ENCODE assay signal across 17 cellular contexts in the genomic region with DNA sequence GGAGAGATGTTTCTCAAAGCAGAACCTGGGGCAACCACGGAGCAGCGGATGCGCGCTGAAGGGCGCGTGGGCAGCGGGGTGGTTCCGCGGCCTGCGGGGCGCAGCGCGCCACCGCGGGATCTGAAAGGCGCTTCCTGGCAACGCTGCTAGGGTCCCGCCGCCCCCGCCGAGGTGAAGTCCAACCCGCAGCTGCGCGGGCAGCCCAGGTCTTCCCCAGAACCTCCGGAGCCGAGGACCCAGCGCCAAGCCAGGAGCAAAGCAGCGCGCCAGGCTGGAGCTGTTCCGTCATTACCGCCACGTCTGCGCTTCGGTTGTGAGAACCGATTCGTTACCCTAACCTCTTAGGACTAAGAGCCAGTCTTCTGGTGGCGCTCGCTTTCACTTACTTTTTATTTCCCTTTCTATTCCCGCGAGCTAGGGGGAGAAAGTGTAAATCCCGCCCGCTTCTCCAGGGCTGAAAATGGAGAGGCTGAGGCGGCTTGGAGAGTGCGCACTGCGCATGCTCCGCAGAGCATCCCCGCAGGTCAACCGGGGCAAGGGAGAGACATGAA. TPM values are rescaled to one million over a fixed set of nuclear protein-coding genes. Genes with fewer than 3 reads are reported as not detected.
A peak's percentile ranks its signal among the peaks of the same experiment; 100 is the strongest.
DNase-seq lines count a peak whose midpoint lies in the region; ATAC-seq and TF ChIP-seq lines count a peak whose summit lies in the region.
"Had no signal": no experiment of that assay in that cellular context is flagged by ENCODE, and none has a peak within 500 bp of the region (broad histone marks: within the 10 kb centered on the region; RNA-seq: fewer than 3 reads in every experiment).

No MANE protein-coding gene starts in this region.

- POLR2A ChIA-PET in WTC11 (lab: Charles Lee): interaction anchor here (0.6 kb wide), 1 partner anchor 306 kb away, joined by 3 read pairs; no protein-coding TSS in a partner anchor

- H3K36me3 Mint-ChIP-seq in WTC11: no peaks in the 10 kb centered on the region
- H3K36me3 Mint-ChIP-seq: activated naive CD4-positive, alpha-beta T cell treated with anti-CD3 and anti-CD28 coated beads, Interleukin-2, amount 10 ng/mL, durations not matched to agents 7 days and 5 days; memory B cell had no signal

- CTCF ChIA-PET in WTC11 (lab: Charles Lee): interaction anchor here (0.6 to 1.3 kb wide), 7 partner anchors 14 to 1082 kb away, joined by 3 to 12 read pairs (median 3); no protein-coding TSS in a partner anchor

- peaks cover 45% of the 10 kb centered on the region for H3K27me3 ChIP-seq in H7 (ENCODE audit: control insufficient read depth, insufficient read depth, low read length)

- DNase-seq in H7 (peak; percentile 88), WTC11 (ENCODE audit: low spot score) (peak; percentile 75), putamen (ENCODE audit: low spot score) (peak; percentile 50), NCI-H446 treated with DMSO at 0.1 percent for 48 hours (lab: John Stamatoyannopoulos, UW) (no peak), UCSD-AML1 (lab: John Stamatoyannopoulos, UW; ENCODE audit: unreplicated experiment) (no peak)
- DNase-seq in activated CD8-positive, alpha-beta memory T cell treated with anti-CD3 and anti-CD28 coated beads for 24 hours: no peak
- DNase-seq: activated CD8-positive, alpha-beta T cell treated with anti-CD3 and anti-CD28 coated beads for 36 hours; activated naive CD4-positive, alpha-beta T cell treated with anti-CD3 and anti-CD28 coated beads, Interleukin-2, amount 10 ng/mL, durations not matched to agents 7 days and 5 days; foreskin melanocyte; GOT3; NCI-H2029; right cardiac atrium; T-helper 17 cell had no signal

- no peak overlapping the region for H3K27ac Mint-ChIP-seq in WTC11
- H3K27ac Mint-ChIP-seq: activated CD8-positive, alpha-beta T cell treated with anti-CD3 and anti-CD28 coated beads for 36 hours; activated naive CD4-positive, alpha-beta T cell treated with anti-CD3 and anti-CD28 coated beads, Interleukin-2, amount 10 ng/mL, durations not matched to agents 7 days and 5 days; memory B cell; T-helper 17 cell had no signal

- no peaks in the 10 kb centered on the region for H3K9me3 Mint-ChIP-seq in WTC11
- H3K9me3 Mint-ChIP-seq: activated CD8-positive, alpha-beta T cell treated with anti-CD3 and anti-CD28 coated beads for 36 hours had no signal

- no peak for TF ChIP-seq CTCF in WTC11 (IDR thresholded peaks at IDR 0.05)

- no peaks in the 10 kb centered on the region for H3K36me3 ChIP-seq in H7 (replicated peaks; ENCODE audit: control insufficient read depth, insufficient read depth, low read length)

- peak overlapping the region; percentile 77 for H3K4me3 Mint-ChIP-seq in WTC11
- H3K4me3 Mint-ChIP-seq: activated CD8-positive, alpha-beta T cell treated with anti-CD3 and anti-CD28 coated beads for 36 hours; activated naive CD4-positive, alpha-beta T cell treated with anti-CD3 and anti-CD28 coated beads, Interleukin-2, amount 10 ng/mL, durations not matched to agents 7 days and 5 days; memory B cell; T-helper 17 cell had no signal

- H3K27me3 Mint-ChIP-seq in WTC11 (ENCODE audit: low read depth): peaks cover 60% of the 10 kb centered on the region

- H3K4me3 ChIP-seq in H7 (ENCODE audit: insufficient read depth, low read depth, low read length) (peak overlapping the region; percentile 41), iPS-11a (ENCODE audit: low read depth, low read length) (peak overlapping the region; percentile 68)

- peaks cover 7% of the 10 kb centered on the region for H3K4me1 Mint-ChIP-seq in WTC11
- H3K4me1 Mint-ChIP-seq: activated naive CD4-positive, alpha-beta T cell treated with anti-CD3 and anti-CD28 coated beads, Interleukin-2, amount 10 ng/mL, durations not matched to agents 7 days and 5 days; memory B cell; T-helper 17 cell had no signal

- peak; percentile 64 for ATAC-seq in WTC11
- no peak for ATAC-seq in HG03095 (IDR thresholded peaks at IDR 0.05; ENCODE audit: unreplicated experiment)
- ATAC-seq: activated CD8-positive, alpha-beta T cell treated with anti-CD3 and anti-CD28 coated beads for 36 hours; right cardiac atrium; T-helper 17 cell had no signal

TF ChIP-seq in WTC11, 78 proteins besides CTCF, POLR2A, EP300 and RAD21 (continues in another document):
- TF ChIP-seq, protein P1, sequence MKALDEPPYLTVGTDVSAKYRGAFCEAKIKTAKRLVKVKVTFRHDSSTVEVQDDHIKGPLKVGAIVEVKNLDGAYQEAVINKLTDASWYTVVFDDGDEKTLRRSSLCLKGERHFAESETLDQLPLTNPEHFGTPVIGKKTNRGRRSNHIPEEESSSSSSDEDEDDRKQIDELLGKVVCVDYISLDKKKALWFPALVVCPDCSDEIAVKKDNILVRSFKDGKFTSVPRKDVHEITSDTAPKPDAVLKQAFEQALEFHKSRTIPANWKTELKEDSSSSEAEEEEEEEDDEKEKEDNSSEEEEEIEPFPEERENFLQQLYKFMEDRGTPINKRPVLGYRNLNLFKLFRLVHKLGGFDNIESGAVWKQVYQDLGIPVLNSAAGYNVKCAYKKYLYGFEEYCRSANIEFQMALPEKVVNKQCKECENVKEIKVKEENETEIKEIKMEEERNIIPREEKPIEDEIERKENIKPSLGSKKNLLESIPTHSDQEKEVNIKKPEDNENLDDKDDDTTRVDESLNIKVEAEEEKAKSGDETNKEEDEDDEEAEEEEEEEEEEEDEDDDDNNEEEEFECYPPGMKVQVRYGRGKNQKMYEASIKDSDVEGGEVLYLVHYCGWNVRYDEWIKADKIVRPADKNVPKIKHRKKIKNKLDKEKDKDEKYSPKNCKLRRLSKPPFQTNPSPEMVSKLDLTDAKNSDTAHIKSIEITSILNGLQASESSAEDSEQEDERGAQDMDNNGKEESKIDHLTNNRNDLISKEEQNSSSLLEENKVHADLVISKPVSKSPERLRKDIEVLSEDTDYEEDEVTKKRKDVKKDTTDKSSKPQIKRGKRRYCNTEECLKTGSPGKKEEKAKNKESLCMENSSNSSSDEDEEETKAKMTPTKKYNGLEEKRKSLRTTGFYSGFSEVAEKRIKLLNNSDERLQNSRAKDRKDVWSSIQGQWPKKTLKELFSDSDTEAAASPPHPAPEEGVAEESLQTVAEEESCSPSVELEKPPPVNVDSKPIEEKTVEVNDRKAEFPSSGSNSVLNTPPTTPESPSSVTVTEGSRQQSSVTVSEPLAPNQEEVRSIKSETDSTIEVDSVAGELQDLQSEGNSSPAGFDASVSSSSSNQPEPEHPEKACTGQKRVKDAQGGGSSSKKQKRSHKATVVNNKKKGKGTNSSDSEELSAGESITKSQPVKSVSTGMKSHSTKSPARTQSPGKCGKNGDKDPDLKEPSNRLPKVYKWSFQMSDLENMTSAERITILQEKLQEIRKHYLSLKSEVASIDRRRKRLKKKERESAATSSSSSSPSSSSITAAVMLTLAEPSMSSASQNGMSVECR (CRISPR knock-in tag; IDR thresholded peaks at IDR 0.05; ENCODE audit: borderline replicate concordance): 0 out of 2 replicates have a peak, but pooled peaks have one; percentile 26
- TF ChIP-seq FOXP1 (CRISPR knock-in tag; IDR thresholded peaks at IDR 0.05; ENCODE audit: borderline replicate concordance) (0 out of 2 replicates have a peak, but pooled peaks have one; percentile 17), IRF2 (CRISPR knock-in tag; IDR thresholded peaks at IDR 0.05; ENCODE audit: borderline replicate concordance, low read depth) (no peak), TEAD4 (CRISPR knock-in tag; IDR thresholded peaks at IDR 0.05) (no peak), HMGA2 (CRISPR knock-in tag; IDR thresholded peaks at IDR 0.05) (no peak), ZNF671 (CRISPR knock-in tag; IDR thresholded peaks at IDR 0.05) (no peak), SOX15 (CRISPR knock-in tag; IDR thresholded peaks at IDR 0.05) (no peak), KAT7 (CRISPR knock-in tag; IDR thresholded peaks at IDR 0.05; ENCODE audit: borderline replicate concordance) (no peak), ZNF232 (CRISPR knock-in tag; IDR thresholded peaks at IDR 0.05) (no peak)
- TF ChIP-seq, protein P2, sequence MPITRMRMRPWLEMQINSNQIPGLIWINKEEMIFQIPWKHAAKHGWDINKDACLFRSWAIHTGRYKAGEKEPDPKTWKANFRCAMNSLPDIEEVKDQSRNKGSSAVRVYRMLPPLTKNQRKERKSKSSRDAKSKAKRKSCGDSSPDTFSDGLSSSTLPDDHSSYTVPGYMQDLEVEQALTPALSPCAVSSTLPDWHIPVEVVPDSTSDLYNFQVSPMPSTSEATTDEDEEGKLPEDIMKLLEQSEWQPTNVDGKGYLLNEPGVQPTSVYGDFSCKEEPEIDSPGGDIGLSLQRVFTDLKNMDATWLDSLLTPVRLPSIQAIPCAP (CRISPR knock-in tag; IDR thresholded peaks at IDR 0.05): no peak
- TF ChIP-seq, protein P3, sequence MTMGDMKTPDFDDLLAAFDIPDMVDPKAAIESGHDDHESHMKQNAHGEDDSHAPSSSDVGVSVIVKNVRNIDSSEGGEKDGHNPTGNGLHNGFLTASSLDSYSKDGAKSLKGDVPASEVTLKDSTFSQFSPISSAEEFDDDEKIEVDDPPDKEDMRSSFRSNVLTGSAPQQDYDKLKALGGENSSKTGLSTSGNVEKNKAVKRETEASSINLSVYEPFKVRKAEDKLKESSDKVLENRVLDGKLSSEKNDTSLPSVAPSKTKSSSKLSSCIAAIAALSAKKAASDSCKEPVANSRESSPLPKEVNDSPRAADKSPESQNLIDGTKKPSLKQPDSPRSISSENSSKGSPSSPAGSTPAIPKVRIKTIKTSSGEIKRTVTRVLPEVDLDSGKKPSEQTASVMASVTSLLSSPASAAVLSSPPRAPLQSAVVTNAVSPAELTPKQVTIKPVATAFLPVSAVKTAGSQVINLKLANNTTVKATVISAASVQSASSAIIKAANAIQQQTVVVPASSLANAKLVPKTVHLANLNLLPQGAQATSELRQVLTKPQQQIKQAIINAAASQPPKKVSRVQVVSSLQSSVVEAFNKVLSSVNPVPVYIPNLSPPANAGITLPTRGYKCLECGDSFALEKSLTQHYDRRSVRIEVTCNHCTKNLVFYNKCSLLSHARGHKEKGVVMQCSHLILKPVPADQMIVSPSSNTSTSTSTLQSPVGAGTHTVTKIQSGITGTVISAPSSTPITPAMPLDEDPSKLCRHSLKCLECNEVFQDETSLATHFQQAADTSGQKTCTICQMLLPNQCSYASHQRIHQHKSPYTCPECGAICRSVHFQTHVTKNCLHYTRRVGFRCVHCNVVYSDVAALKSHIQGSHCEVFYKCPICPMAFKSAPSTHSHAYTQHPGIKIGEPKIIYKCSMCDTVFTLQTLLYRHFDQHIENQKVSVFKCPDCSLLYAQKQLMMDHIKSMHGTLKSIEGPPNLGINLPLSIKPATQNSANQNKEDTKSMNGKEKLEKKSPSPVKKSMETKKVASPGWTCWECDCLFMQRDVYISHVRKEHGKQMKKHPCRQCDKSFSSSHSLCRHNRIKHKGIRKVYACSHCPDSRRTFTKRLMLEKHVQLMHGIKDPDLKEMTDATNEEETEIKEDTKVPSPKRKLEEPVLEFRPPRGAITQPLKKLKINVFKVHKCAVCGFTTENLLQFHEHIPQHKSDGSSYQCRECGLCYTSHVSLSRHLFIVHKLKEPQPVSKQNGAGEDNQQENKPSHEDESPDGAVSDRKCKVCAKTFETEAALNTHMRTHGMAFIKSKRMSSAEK (CRISPR knock-in tag; IDR thresholded peaks at IDR 0.05; ENCODE audit: borderline replicate concordance): no peak

RNA-seq across cellular contexts. Expression of a gene that starts 3.2 kb away (rescaled TPM):
- 0.42 and 1.2 TPM in 2 replicates for total RNA-seq in H7 (2014; rRNA removed; shearing (Covaris generic))
- total RNA-seq in WTC11 (2021): 0.30 to 0.72 TPM (median 0.46 TPM) in 3 replicates
- total RNA-seq: activated CD8-positive, alpha-beta T cell treated with anti-CD3 and anti-CD28 coated beads for 36 hours; right cardiac atrium; subcutaneous adipose tissue; T-helper 17 cell had no signal

Comparison
In these comparisons a context has a peak if more than half of its experiments do, and no peak if none do; other contexts are left out.
1. DNase-seq: peak in H7 (single experiment), WTC11 (single experiment) and putamen (single experiment); none in NCI-H446 treated with DMSO at 0.1 percent for 48 hours (single experiment), activated CD8-positive, alpha-beta memory T cell treated with anti-CD3 and anti-CD28 coated beads for 24 hours (single experiment) and UCSD-AML1 (single experiment).